ENCODE assay signal across 11 cellular contexts in genomic region chr14:90922141-90922540, GRCh38.
"Had no signal": no experiment of that assay in that cellular context is flagged by ENCODE, and none has a peak within 500 bp of the region (broad histone marks: within the 10 kb centered on the region; RNA-seq: fewer than 3 reads in every experiment).

No MANE protein-coding gene starts in this region.

- H3K4me2 ChIP-seq: GM23338 had no signal

- H3K9ac ChIP-seq: GM23248 had no signal

- H3K4me1 Mint-ChIP-seq: GM23338, H9 had no signal

- DNase-seq: GM23248, GOT3, H7, H9, HCEC 1CT, HFFc6 had no signal

- H3K27ac ChIP-seq: GM23248 had no signal

- H3K27ac Mint-ChIP-seq: GM23338, H9, HFFc6 had no signal

- H3K9me3 Mint-ChIP-seq: GM23338, H9, HFFc6 had no signal

- H3K4me1 ChIP-seq: HAP-1 had no signal

- H3K4me3 ChIP-seq: GM23248, GM23338, HAP-1 had no signal

- ATAC-seq: GM23338, HCT116 had no signal

- FAIRE-seq: H1, H54 had no signal

- H3K36me3 ChIP-seq: HAP-1 had no signal

- H3K4me3 Mint-ChIP-seq: GM23338, H9, HFFc6 had no signal

- H3K9me3 ChIP-seq: HAP-1 had no signal

- H2AFZ ChIP-seq: GM23248, GM23338 had no signal
